Comparison of ENCODE assay signal across 27 cellular contexts in genomic region chr11:78577495-78577894, GRCh38.
"Had no signal": no experiment of that assay in that cellular context is flagged by ENCODE, and none has a peak within 500 bp of the region (broad histone marks: within the 10 kb centered on the region; RNA-seq: fewer than 3 reads in every experiment).

No MANE protein-coding gene starts in this region.

- FAIRE-seq: bronchial epithelial cell, small intestine, TTC549 had no signal

- H3K4me1 ChIP-seq: colonic mucosa had no signal

- H3K9me3 ChIP-seq: colonic mucosa, suprapubic skin, uterus had no signal

- H3K4me3 ChIP-seq: colonic mucosa, dorsolateral prefrontal cortex, heart left ventricle, stomach, suprapubic skin, tibial nerve, uterus had no signal

- H3K27ac ChIP-seq: colonic mucosa, dorsolateral prefrontal cortex, epithelial cell of prostate, heart left ventricle, stomach, suprapubic skin, tibial nerve, uterus had no signal

- H3K27me3 ChIP-seq: colonic mucosa, dorsolateral prefrontal cortex, heart left ventricle, stomach, suprapubic skin, tibial nerve, uterus had no signal

- ATAC-seq: heart left ventricle; left cardiac atrium; sciatic nerve; stimulated activated memory B cell treated with anti-CD40 and anti-IgM and Interleukin-4, amounts not matched to agents 10 μg/mL and 1 μg/mL and 100 μg/mL, for 72 hours had no signal

- DNase-seq: activated B cell treated with CpG ODN at 0.5 μM for 24 hours; activated CD4-positive, alpha-beta memory T cell treated with anti-CD3 and anti-CD28 coated beads for 36 hours; activated CD4-positive, alpha-beta T cell treated with anti-CD3 and anti-CD28 coated beads for 48 hours; activated effector memory CD4-positive, alpha-beta T cell treated with Interleukin-2 at 50 U/mL for 16 hours; activated naive CD4-positive, alpha-beta T cell treated with anti-CD3 and anti-CD28 coated beads for 36 hours; activated T-cell treated with anti-CD3 and anti-CD28 coated beads, Interleukin-2, amount 50 U/mL, for 48 hours; amygdala; colonic mucosa; dorsolateral prefrontal cortex; endodermal cell; heart left ventricle; islet precursor cell; left cardiac atrium; midbrain; nephron progenitor cell; posterior cingulate gyrus; small intestine; stimulated activated CD4-positive, alpha-beta T cell treated with anti-CD3 and anti-CD28 coated beads, Interleukin-2, amount 100 ng/mL, for 24 hours; stomach; uterus had no signal

- H3K36me3 ChIP-seq: colonic mucosa, heart left ventricle, stomach, suprapubic skin, tibial nerve, uterus had no signal
